ENCODE assay signal across 13 cellular contexts in genomic region chr17:69516911-69517310, GRCh38.
DNase-seq lines count a peak whose midpoint lies in the region; ATAC-seq and TF ChIP-seq lines count a peak whose summit lies in the region.
"Had no signal": no experiment of that assay in that cellular context is flagged by ENCODE, and none has a peak within 500 bp of the region (broad histone marks: within the 10 kb centered on the region; RNA-seq: fewer than 3 reads in every experiment).

No MANE protein-coding gene starts in this region.

- H3K27me3 ChIP-seq in CD8-positive, alpha-beta T cell (ENCODE audit: insufficient read depth, low read length): no peaks in the 10 kb centered on the region
- no peaks in the 10 kb centered on the region for H3K27me3 ChIP-seq in dorsolateral prefrontal cortex

- peaks cover 14% of the 10 kb centered on the region for H3K36me3 ChIP-seq in CD8-positive, alpha-beta T cell (ENCODE audit: insufficient read depth, low read length)

- POLR2A ChIA-PET in CD8-positive, alpha-beta T cell (lab: Charles Lee): interaction anchor here (1.1 kb wide), 1 partner anchor 14 kb away, joined by 3 read pairs; no protein-coding TSS in a partner anchor

- TF ChIP-seq CTCF in GM10266 (IDR thresholded peaks at IDR 0.05; ENCODE audit: control insufficient read depth, insufficient read depth, low read depth, missing control alignments) (no peak), dorsolateral prefrontal cortex (IDR thresholded peaks at IDR 0.05 in 54 of 56, conservative IDR thresholded peaks at IDR 0.05 in 2 of 56; ENCODE audit: low read depth in 1 of 56, partially characterized antibody in 56 of 56) (no peak)
- TF ChIP-seq CTCF in CD8-positive, alpha-beta T cell (IDR thresholded peaks at IDR 0.05): no peak

- peaks cover 63% of the 10 kb centered on the region for H3K36me3 Mint-ChIP-seq in CD8-positive, alpha-beta T cell

- CTCF ChIA-PET in CD8-positive, alpha-beta T cell (lab: Charles Lee): interaction anchor here (2.1 kb wide), 1 partner anchor 9 kb away, joined by 9 read pairs; no protein-coding TSS in a partner anchor

- H3K4me3 Mint-ChIP-seq in CD8-positive, alpha-beta T cell: no peak overlapping the region

- ATAC-seq in GM19397 (IDR thresholded peaks at IDR 0.05; ENCODE audit: unreplicated experiment) (peak; percentile 90), HG02885 (IDR thresholded peaks at IDR 0.05; ENCODE audit: poor library complexity, unreplicated experiment) (peak; percentile 91)
- ATAC-seq in CD8-positive, alpha-beta T cell: no peak
- ATAC-seq: psoas muscle had no signal

- no peaks in the 10 kb centered on the region for H3K4me1 ChIP-seq in CD8-positive, alpha-beta T cell (ENCODE audit: insufficient read depth, low read length)

- no peak overlapping the region for H3K4me3 ChIP-seq in CD8-positive, alpha-beta T cell (ENCODE audit: low read depth, low read length)
- H3K4me3 ChIP-seq in dorsolateral prefrontal cortex: no peak overlapping the region
- H3K4me3 ChIP-seq: psoas muscle had no signal

- TF ChIP-seq POLR2A in erythroblast (IDR thresholded peaks at IDR 0.05; ENCODE audit: low read length): no peak

- H3K9me3 Mint-ChIP-seq in CD8-positive, alpha-beta T cell: no peaks in the 10 kb centered on the region

- intact Hi-C loops in CD8-positive, alpha-beta T cell (cut with DNase I, micrococcal nuclease): no loop called here
- intact Hi-C loops in dorsolateral prefrontal cortex (cut with DNase I): no loop called here

- no peaks in the 10 kb centered on the region for H3K27me3 Mint-ChIP-seq in CD8-positive, alpha-beta T cell (ENCODE audit: low read depth)

- H3K4me1 Mint-ChIP-seq in CD8-positive, alpha-beta T cell (ENCODE audit: low read depth): peaks cover 4% of the 10 kb centered on the region

- peak; percentile 25 for DNase-seq in GM10266 (ENCODE audit: extremely low spot score)
- peak; percentile 46 for DNase-seq in MV-4-11 (lab: John Stamatoyannopoulos, UW)
- no peak for DNase-seq in CD8-positive, alpha-beta T cell
- DNase-seq in dorsolateral prefrontal cortex: no peak
- DNase-seq in erythroblast (lab: John Stamatoyannopoulos, UW): no peak
- no peak for DNase-seq in NCI-H1930 (lab: John Stamatoyannopoulos, UW)
- DNase-seq: activated CD4-positive, alpha-beta T cell treated with anti-CD3 and anti-CD28 coated beads for 4 hours; GOT3; psoas muscle had no signal

- H3K27ac Mint-ChIP-seq in CD8-positive, alpha-beta T cell: no peak overlapping the region

- no peaks in the 10 kb centered on the region for H3K9me3 ChIP-seq in CD8-positive, alpha-beta T cell (ENCODE audit: low read length)
- H3K9me3 ChIP-seq: psoas muscle had no signal

- H3K27ac ChIP-seq in CD8-positive, alpha-beta T cell (ENCODE audit: low read depth, low read length): no peak overlapping the region
- no peak overlapping the region for H3K27ac ChIP-seq in dorsolateral prefrontal cortex
- H3K27ac ChIP-seq: epithelial cell of prostate, psoas muscle, RWPE1 had no signal

Comparison
In these comparisons a context has a peak if more than half of its experiments do, and no peak if none do; other contexts are left out.
1. DNase-seq: peak in GM10266 (single experiment) and MV-4-11 (single experiment); none in CD8-positive, alpha-beta T cell (0 of 7), dorsolateral prefrontal cortex (0 of 10), erythroblast (0 of 2) and NCI-H1930 (0 of 2).